ENCODE assay signal across 28 cellular contexts in genomic region chr21:38479641-38480515, GRCh38. TPM values are rescaled to one million over a fixed set of nuclear protein-coding genes. Genes with fewer than 3 reads are reported as not detected.
A peak's percentile ranks its signal among the peaks of the same experiment; 100 is the strongest.
DNase-seq lines count a peak whose midpoint lies in the region; ATAC-seq and TF ChIP-seq lines count a peak whose summit lies in the region.
"Had no signal": no experiment of that assay in that cellular context is flagged by ENCODE, and none has a peak within 500 bp of the region (broad histone marks: within the 10 kb centered on the region; RNA-seq: fewer than 3 reads in every experiment).

No MANE protein-coding gene starts in this region.

- WGBS in mammary epithelial cell (ENCODE audit: low coverage, missing lambda C conversion rate), result 23% methylated on average over 12 of the region's 12 CpGs

- in situ Hi-C loops in mammary epithelial cell (cut with MboI; ENCODE audit: low sequenced_read_pairs in 2 of 2) (no loop called here), ACHN (cut with HindIII; ENCODE audit: low pct_ligation_motif_present, low pct_unique_long_range_greater_than_20kb, low sequenced_read_pairs) (no loop called here)

- intact Hi-C loops in mammary epithelial cell (cut with micrococcal nuclease), result no loop called here

- H3K79me2 ChIP-seq in mammary epithelial cell (ENCODE audit: insufficient read depth, low read length), result no peaks in the 10 kb centered on the region

- no peak for ATAC-seq in GM19035 (IDR thresholded peaks at IDR 0.05; ENCODE audit: unreplicated experiment)
- ATAC-seq: A549, GM12878, GM23338, HCT116 had no signal

- no peak overlapping the region for H2AFZ ChIP-seq in mammary epithelial cell (ENCODE audit: low read depth, low read length)
- H2AFZ ChIP-seq: GM23338 had no signal

- peak overlapping the region in 4 of 10 experiments; percentile 10 to 41 (median 27); a peak in 6 of 20 replicates for H3K4me3 ChIP-seq in BLaER1 treated with 17β-estradiol and CSF1 and Interleukin-3, amounts not matched to agents 10 nM and 100 nM
- no peak overlapping the region for H3K4me3 ChIP-seq in mammary epithelial cell (replicated peaks in 1 of 3; ENCODE audit: insufficient read depth in 1 of 3, low read depth in 2 of 3, low read length in 3 of 3)
- H3K4me3 ChIP-seq: A549, GM12878, GM23338, SJCRH30 had no signal

- DNase-seq in Kasumi-1 (lab: John Stamatoyannopoulos, UW) (peak; percentile 10 to 33), mammary epithelial cell (peak; percentile 100), epithelial cell of prostate (ENCODE audit: low read depth, low spot score) (peak; percentile 99), HuH-7 (ENCODE audit: low spot score) (no peak), NCI-H1048 (lab: John Stamatoyannopoulos, UW) (no peak), ACHN (no peak)
- DNase-seq: Caco-2; CD4-positive, alpha-beta memory T cell; DMS 273 treated with DMSO at 0.1 percent for 48 hours; DND-41; NCI-H1092 treated with DMSO at 0.1 percent for 48 hours; NCI-H146; NCI-H2029 treated with DMSO at 0.1 percent for 48 hours; NCI-H2171; NCI-H345; NCI-H524; NCI-H774; NK-92 treated with Interleukin-12 subunit alpha and Interleukin-12 subunit beta, amount 100 ng/mL, for 24 hours; SJCRH30 had no signal

- H3K27me3 ChIP-seq in BLaER1 treated with 17β-estradiol and CSF1 and Interleukin-3, amounts not matched to agents 10 nM and 100 nM, result peaks cover 0 to 18% (median 0%) of the 10 kb centered on the region in 11 experiments; a peak in 4 of 22 replicates
- H3K27me3 ChIP-seq in mammary epithelial cell (ENCODE audit: insufficient read depth, low read length), result no peaks in the 10 kb centered on the region
- H3K27me3 ChIP-seq: SJCRH30 had no signal

- CTCF ChIA-PET in mammary epithelial cell (lab: Charles Lee; ENCODE audit: low non-redundant PET), result no interaction called here

- peaks cover 0 to 4% (median 0%) of the 10 kb centered on the region in 11 experiments; a peak in 2 of 22 replicates for H4K20me1 ChIP-seq in BLaER1 treated with 17β-estradiol and CSF1 and Interleukin-3, amounts not matched to agents 10 nM and 100 nM
- no peaks in the 10 kb centered on the region for H4K20me1 ChIP-seq in mammary epithelial cell (ENCODE audit: insufficient read depth, low read length)

- H3K36me3 ChIP-seq in BLaER1 treated with 17β-estradiol and CSF1 and Interleukin-3, amounts not matched to agents 10 nM and 100 nM, result peaks cover 0 to 6% (median 0%) of the 10 kb centered on the region in 11 experiments; a peak in 1 of 22 replicates
- no peaks in the 10 kb centered on the region for H3K36me3 ChIP-seq in mammary epithelial cell (ENCODE audit: insufficient read depth, low read length)
- H3K36me3 ChIP-seq: SJCRH30 had no signal

- peaks cover 54 to 99% (median 94%) of the 10 kb centered on the region in 10 experiments for H3K4me1 ChIP-seq in BLaER1 treated with 17β-estradiol and CSF1 and Interleukin-3, amounts not matched to agents 10 nM and 100 nM
- peaks cover 56% of the 10 kb centered on the region for H3K4me1 ChIP-seq in mammary epithelial cell (ENCODE audit: insufficient read depth, low read length)
- H3K4me1 ChIP-seq: A549, Caco-2, SJCRH30 had no signal

- peak overlapping the region; percentile 77 to 97 (median 87) for H3K4me2 ChIP-seq in BLaER1 treated with 17β-estradiol and CSF1 and Interleukin-3, amounts not matched to agents 10 nM and 100 nM
- peak overlapping the region; percentile 62 for H3K4me2 ChIP-seq in mammary epithelial cell (ENCODE audit: insufficient read depth, low read depth, low read length)
- H3K4me2 ChIP-seq: A549, GM23338 had no signal

- peak overlapping the region in 9 of 11 experiments; percentile 10 to 68 (median 52); a peak in 14 of 22 replicates for H3K9ac ChIP-seq in BLaER1 treated with 17β-estradiol and CSF1 and Interleukin-3, amounts not matched to agents 10 nM and 100 nM
- peak overlapping the region; percentile 89 for H3K9ac ChIP-seq in mammary epithelial cell (ENCODE audit: insufficient read depth, low read length)

- dilution Hi-C loops in mammary epithelial cell (cut with HindIII; ENCODE audit: low sequenced_read_pairs), result no loop called here

- TF ChIP-seq CTCF in mammary epithelial cell (conservative IDR thresholded peaks at IDR 0.05 in 1 of 2, IDR thresholded peaks at IDR 0.05 in 1 of 2; ENCODE audit: extremely low read depth in 1 of 2, insufficient read depth in 1 of 2, low read depth in 1 of 2, low read length in 2 of 2), result no peak

- H3K27ac ChIP-seq in BLaER1 treated with 17β-estradiol and CSF1 and Interleukin-3, amounts not matched to agents 10 nM and 100 nM, result peak overlapping the region in 9 of 11 experiments; percentile 56 to 91 (median 79); a peak in 18 of 22 replicates
- peak overlapping the region; percentile 99 for H3K27ac ChIP-seq in mammary epithelial cell (ENCODE audit: insufficient read depth, low read depth, low read length)
- peak overlapping the region; percentile 83 for H3K27ac ChIP-seq in epithelial cell of prostate
- H3K27ac ChIP-seq: A549, SJCRH30 had no signal

- H3K9me3 ChIP-seq in BLaER1 treated with 17β-estradiol and CSF1 and Interleukin-3, amounts not matched to agents 10 nM and 100 nM (replicated peaks in 1 of 11), result no peaks in the 10 kb centered on the region
- H3K9me3 ChIP-seq in mammary epithelial cell (replicated peaks; ENCODE audit: insufficient read depth, low read length), result no peaks in the 10 kb centered on the region
- H3K9me3 ChIP-seq: A549, Caco-2, SJCRH30 had no signal

- TSS peak; percentile 93 for BruUV-seq in mammary epithelial cell (replicated peaks; lab: Mats Ljungman, UMichigan)

RNA-seq across cellular contexts. Expression of gene ERG, which starts 18.4 kb away (rescaled TPM):
- under 1 TPM; 0.12 to 0.83 TPM for total RNA-seq in mammary epithelial cell
- 0.26 TPM for polyA plus RNA-seq in mammary epithelial cell
- polyA minus RNA-seq in mammary epithelial cell, result not detected
- total RNA-seq: Caco-2; CD4-positive, alpha-beta memory T cell; GM12878; LHCN-M2; SJCRH30 had no signal
- polyA plus RNA-seq: A549; BJ; CD4-positive, alpha-beta memory T cell; GM12878; IgD-negative memory B cell had no signal

Comparison
In these comparisons a context has a peak if more than half of its experiments do, and no peak if none do; other contexts are left out.
1. DNase-seq: peak in Kasumi-1 (2 of 2), mammary epithelial cell (single experiment) and epithelial cell of prostate (single experiment); none in HuH-7 (single experiment), NCI-H1048 (single experiment) and ACHN (single experiment).
2. Peak in every context shown above with its lines, with median percentiles within 50 percentile points of each other: H3K27ac ChIP-seq.